Comparison of ENCODE assay signal across 13 cellular contexts in the genomic region with DNA sequence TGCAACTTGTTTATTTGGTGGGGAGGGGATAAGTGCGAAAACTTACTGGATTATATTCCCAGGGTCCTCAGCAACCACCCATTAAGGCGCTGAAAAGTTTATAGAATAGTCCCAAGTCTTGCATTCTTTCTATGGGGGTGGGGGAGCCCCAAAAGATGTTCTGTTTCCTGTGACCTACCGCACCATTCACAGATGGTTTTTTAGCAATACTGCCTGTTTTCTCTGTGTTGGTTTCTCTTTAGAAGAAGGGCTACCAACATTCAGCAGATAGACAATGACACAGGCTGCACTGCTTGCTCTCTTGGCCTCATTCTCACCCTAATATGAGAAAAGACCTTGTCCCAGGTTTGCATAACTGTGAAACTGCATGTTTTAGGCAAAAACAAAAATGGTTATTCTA.
DNase-seq lines count a peak whose midpoint lies in the region; ATAC-seq and TF ChIP-seq lines count a peak whose summit lies in the region.
"Had no signal": no experiment of that assay in that cellular context is flagged by ENCODE, and none has a peak within 500 bp of the region (broad histone marks: within the 10 kb centered on the region; RNA-seq: fewer than 3 reads in every experiment).

No MANE protein-coding gene starts in this region.

- no peak overlapping the region for H3K4me3 Mint-ChIP-seq in naive B cell

- intact Hi-C loops in left cardiac atrium (cut with DNase I), result loop anchor here in 1 of 2 donors (10.0 kb wide), 1 partner anchor 638 kb away; a partner anchor contains a TSS

- H3K9me3 Mint-ChIP-seq in naive B cell, result no peaks in the 10 kb centered on the region

- DNase-seq in GM12865 (ENCODE audit: low read depth) (peak; percentile 24), naive B cell (no peak), kidney tubule cell (ENCODE audit: low spot score) (no peak), left cardiac atrium (no peak), GDM1 (lab: John Stamatoyannopoulos, UW) (no peak), HuH-7 (ENCODE audit: low spot score) (no peak)
- DNase-seq: activated gamma-delta T cell, cortex of kidney, left colon had no signal

- H3K4me1 Mint-ChIP-seq in naive B cell, result peaks cover 25 to 49% (median 31%) of the 10 kb centered on the region in 3 donors

- ATAC-seq in GM21423 (IDR thresholded peaks at IDR 0.05; ENCODE audit: unreplicated experiment) (peak; percentile 31), naive B cell (ENCODE audit: low read depth in 2 of 2) (no peak), left cardiac atrium (no peak)
- ATAC-seq: left colon had no signal

- H3K27ac Mint-ChIP-seq in naive B cell, result peak overlapping the region in 4 of 6 donors; percentile 23 to 81 (median 30)

- TF ChIP-seq CTCF in GM12865 (IDR thresholded peaks at IDR 0.05; ENCODE audit: insufficient read depth, low read depth, low read length, missing control alignments) (no peak), VCaP (conservative IDR thresholded peaks at IDR 0.05) (no peak)

- no peak overlapping the region for H3K4me3 ChIP-seq in GM12865 (ENCODE audit: low read depth, low read length)

- no peaks in the 10 kb centered on the region for H3K27me3 Mint-ChIP-seq in naive B cell

- H3K27ac ChIP-seq in VCaP, result peak overlapping the region; percentile 92
- H3K27ac ChIP-seq: C4-2B, parathyroid adenoma had no signal

- no peaks in the 10 kb centered on the region for H3K36me3 Mint-ChIP-seq in naive B cell
